In genomic region chr1:58929667-58930325, GRCh38 we compare ENCODE assay signal across 11 cellular contexts.
DNase-seq lines count a peak whose midpoint lies in the region; ATAC-seq and TF ChIP-seq lines count a peak whose summit lies in the region.
"Had no signal": no experiment of that assay in that cellular context is flagged by ENCODE, and none has a peak within 500 bp of the region (broad histone marks: within the 10 kb centered on the region; RNA-seq: fewer than 3 reads in every experiment).

No MANE protein-coding gene starts in this region.

- H3K9me2 ChIP-seq in HCT116 (ENCODE audit: insufficient read depth), result no peaks in the 10 kb centered on the region

- CTCF ChIA-PET in HCT116 (lab: Charles Lee), result no interaction called here
- CTCF ChIA-PET in activated CD4-positive, alpha-beta T cell treated with anti-CD3 and anti-CD28 coated beads, Interleukin-2, amount 10 ng/mL, durations not matched to agents 7 days and 5 days (lab: Charles Lee), result interaction anchor here (1.0 to 1.7 kb wide), 3 partner anchors 12 to 18 kb away, joined by 3 to 4 read pairs (median 3); no protein-coding TSS in a partner anchor

- H3K9me3 ChIP-seq in HCT116 (ENCODE audit: control insufficient read depth in 1 of 2, insufficient read depth in 1 of 2, low read depth in 1 of 2, low read length in 2 of 2), result no peaks in the 10 kb centered on the region

- no TSS peak for BruUV-seq in HCT116 (replicated peaks; lab: Mats Ljungman, UMichigan)

- no peaks in the 10 kb centered on the region for H3K27me3 Mint-ChIP-seq in activated CD4-positive, alpha-beta T cell treated with anti-CD3 and anti-CD28 coated beads, Interleukin-2, amount 10 ng/mL, durations not matched to agents 7 days and 5 days
- H3K27me3 Mint-ChIP-seq: central memory CD8-positive, alpha-beta T cell had no signal

- H3K9me3 Mint-ChIP-seq in activated CD4-positive, alpha-beta T cell treated with anti-CD3 and anti-CD28 coated beads, Interleukin-2, amount 10 ng/mL, durations not matched to agents 7 days and 5 days, result peaks cover 7% of the 10 kb centered on the region
- H3K9me3 Mint-ChIP-seq: central memory CD8-positive, alpha-beta T cell had no signal

- peaks cover 60% of the 10 kb centered on the region for H3K4me1 Mint-ChIP-seq in activated CD4-positive, alpha-beta T cell treated with anti-CD3 and anti-CD28 coated beads, Interleukin-2, amount 10 ng/mL, durations not matched to agents 7 days and 5 days

- no peak overlapping the region for H3K27ac ChIP-seq in HCT116 (ENCODE audit: low read depth, low read length)

- no peak overlapping the region for H3K9ac ChIP-seq in HCT116 (ENCODE audit: low read length)

- H3K79me2 ChIP-seq in HCT116 (ENCODE audit: insufficient read depth, low read length), result no peaks in the 10 kb centered on the region

- H3K4me3 Mint-ChIP-seq in activated CD4-positive, alpha-beta T cell treated with anti-CD3 and anti-CD28 coated beads, Interleukin-2, amount 10 ng/mL, durations not matched to agents 7 days and 5 days, result no peak overlapping the region
- H3K4me3 Mint-ChIP-seq: central memory CD8-positive, alpha-beta T cell had no signal

- H3K27ac Mint-ChIP-seq in activated CD4-positive, alpha-beta T cell treated with anti-CD3 and anti-CD28 coated beads, Interleukin-2, amount 10 ng/mL, durations not matched to agents 7 days and 5 days, result peak overlapping the region; percentile 12

- peaks cover 21 to 40% of the 10 kb centered on the region in 2 experiments for H3K4me1 ChIP-seq in HCT116 (ENCODE audit: control insufficient read depth in 1 of 2, insufficient read depth in 2 of 2, low read length in 2 of 2)

- no peaks in the 10 kb centered on the region for H3K36me3 ChIP-seq in HCT116 (ENCODE audit: control insufficient read depth in 1 of 2, insufficient read depth in 2 of 2, low read length in 2 of 2)

- no peak for TF ChIP-seq POLR2A in HCT116 (IDR thresholded peaks at IDR 0.05; ENCODE audit: borderline replicate concordance, extremely low read depth, insufficient read depth, insufficient read length)

- peak overlapping the region; percentile 51 for H3K4me2 ChIP-seq in HCT116 (ENCODE audit: low read length)

- peaks cover 19% of the 10 kb centered on the region; the same call in 1 of the 2 replicates for H3K27me3 ChIP-seq in HCT116 (ENCODE audit: insufficient read depth, low read length)

- H3K36me3 Mint-ChIP-seq in activated CD4-positive, alpha-beta T cell treated with anti-CD3 and anti-CD28 coated beads, Interleukin-2, amount 10 ng/mL, durations not matched to agents 7 days and 5 days (ENCODE audit: low read depth), result peaks cover 2% of the 10 kb centered on the region
- H3K36me3 Mint-ChIP-seq: CD4-positive, alpha-beta memory T cell had no signal

- no peak for TF ChIP-seq RAD21 in HCT116 (IDR thresholded peaks at IDR 0.05; ENCODE audit: low read depth)

- RAD21 ChIA-PET in HCT116 (lab: Charles Lee; ENCODE audit: low non-redundant PET in 1 of 2, low total read pairs in 2 of 2, uncharacterized antibody in 2 of 2, unreplicated experiment in 2 of 2), result no interaction called here

- TF ChIP-seq CTCF in HCT116 (IDR thresholded peaks at IDR 0.05 in 2 of 3, conservative IDR thresholded peaks at IDR 0.05 in 1 of 3; ENCODE audit: borderline replicate concordance in 1 of 3, insufficient read depth in 1 of 3, low read depth in 2 of 3, low read length in 2 of 3), result no peak

- H3K4me3 ChIP-seq in HCT116 (replicated peaks in 1 of 2; ENCODE audit: low read depth in 1 of 2, low read length in 2 of 2), result no peak overlapping the region

- DNase-seq in HCT116 (ENCODE audit: low read depth, low spot score), result no peak
- DNase-seq in activated CD4-positive, alpha-beta T cell treated with anti-CD3 and anti-CD28 coated beads, Interleukin-2, amount 10 ng/mL, durations not matched to agents 7 days and 5 days, result peak; percentile 55
- DNase-seq in central memory CD4-positive, alpha-beta T cell, result peak; percentile 61
- DNase-seq in stimulated activated CD4-positive, alpha-beta T cell treated with anti-CD3 and anti-CD28 coated beads, Interleukin-15, amount 100 ng/mL, for 1 hour (ENCODE audit: low read depth in 1 of 2, low spot score in 1 of 2), result peak; percentile 49 to 52
- DNase-seq in kidney glomerular epithelial cell (lab: John Stamatoyannopoulos, UW), result no peak
- DNase-seq: SHP77 treated with DMSO at 0.1 percent for 48 hours had no signal

- POLR2A ChIA-PET in HCT116 (lab: Charles Lee), result no interaction called here
- POLR2A ChIA-PET in activated CD4-positive, alpha-beta T cell treated with anti-CD3 and anti-CD28 coated beads, Interleukin-2, amount 10 ng/mL, durations not matched to agents 7 days and 5 days (lab: Charles Lee), result no interaction called here

- H4K20me1 ChIP-seq in HCT116 (ENCODE audit: insufficient read depth), result no peaks in the 10 kb centered on the region

- intact Hi-C loops in HCT116 (cut with micrococcal nuclease), result no loop called here

- no peak overlapping the region for H2AFZ ChIP-seq in HCT116 (ENCODE audit: low read depth, low read length, poor library complexity, severe bottlenecking)

- ATAC-seq in HCT116 (peak; percentile 66), HG03196 (IDR thresholded peaks at IDR 0.05; ENCODE audit: unreplicated experiment) (no peak), GM21723 (IDR thresholded peaks at IDR 0.05; ENCODE audit: unreplicated experiment) (no peak), HG02981 (IDR thresholded peaks at IDR 0.05; ENCODE audit: unreplicated experiment) (no peak)

TF ChIP-seq in HCT116, 20 proteins besides CTCF, POLR2A, EP300 and RAD21 (continues in another document):
- TF ChIP-seq ZFX (IDR thresholded peaks at IDR 0.05), result no peak
- 0 out of 2 replicates have a peak, but pooled peaks have one; percentile 41 for TF ChIP-seq CBX3 (IDR thresholded peaks at IDR 0.05; ENCODE audit: low read depth)
- TF ChIP-seq EZH2 (IDR thresholded peaks at IDR 0.05), result no peak
- no peak for TF ChIP-seq EZH2phosphoT487 (IDR thresholded peaks at IDR 0.05; ENCODE audit: borderline replicate concordance)
- peak; percentile 32 for TF ChIP-seq SP1 (IDR thresholded peaks at IDR 0.05; ENCODE audit: low read depth)
- TF ChIP-seq JUND (IDR thresholded peaks at IDR 0.05), result no peak
- TF ChIP-seq, protein P1, sequence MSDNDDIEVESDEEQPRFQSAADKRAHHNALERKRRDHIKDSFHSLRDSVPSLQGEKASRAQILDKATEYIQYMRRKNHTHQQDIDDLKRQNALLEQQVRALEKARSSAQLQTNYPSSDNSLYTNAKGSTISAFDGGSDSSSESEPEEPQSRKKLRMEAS (IDR thresholded peaks at IDR 0.05), result no peak
- TF ChIP-seq SRF (IDR thresholded peaks at IDR 0.05; ENCODE audit: low read depth), result no peak
- TF ChIP-seq ZNF274 (IDR thresholded peaks at IDR 0.05; ENCODE audit: low read depth, low read length), result no peak
- no peak for TF ChIP-seq TCF7L2 (IDR thresholded peaks at IDR 0.05; ENCODE audit: borderline replicate concordance, extremely low read depth, insufficient read depth, insufficient read length)
- TF ChIP-seq, protein P2, sequence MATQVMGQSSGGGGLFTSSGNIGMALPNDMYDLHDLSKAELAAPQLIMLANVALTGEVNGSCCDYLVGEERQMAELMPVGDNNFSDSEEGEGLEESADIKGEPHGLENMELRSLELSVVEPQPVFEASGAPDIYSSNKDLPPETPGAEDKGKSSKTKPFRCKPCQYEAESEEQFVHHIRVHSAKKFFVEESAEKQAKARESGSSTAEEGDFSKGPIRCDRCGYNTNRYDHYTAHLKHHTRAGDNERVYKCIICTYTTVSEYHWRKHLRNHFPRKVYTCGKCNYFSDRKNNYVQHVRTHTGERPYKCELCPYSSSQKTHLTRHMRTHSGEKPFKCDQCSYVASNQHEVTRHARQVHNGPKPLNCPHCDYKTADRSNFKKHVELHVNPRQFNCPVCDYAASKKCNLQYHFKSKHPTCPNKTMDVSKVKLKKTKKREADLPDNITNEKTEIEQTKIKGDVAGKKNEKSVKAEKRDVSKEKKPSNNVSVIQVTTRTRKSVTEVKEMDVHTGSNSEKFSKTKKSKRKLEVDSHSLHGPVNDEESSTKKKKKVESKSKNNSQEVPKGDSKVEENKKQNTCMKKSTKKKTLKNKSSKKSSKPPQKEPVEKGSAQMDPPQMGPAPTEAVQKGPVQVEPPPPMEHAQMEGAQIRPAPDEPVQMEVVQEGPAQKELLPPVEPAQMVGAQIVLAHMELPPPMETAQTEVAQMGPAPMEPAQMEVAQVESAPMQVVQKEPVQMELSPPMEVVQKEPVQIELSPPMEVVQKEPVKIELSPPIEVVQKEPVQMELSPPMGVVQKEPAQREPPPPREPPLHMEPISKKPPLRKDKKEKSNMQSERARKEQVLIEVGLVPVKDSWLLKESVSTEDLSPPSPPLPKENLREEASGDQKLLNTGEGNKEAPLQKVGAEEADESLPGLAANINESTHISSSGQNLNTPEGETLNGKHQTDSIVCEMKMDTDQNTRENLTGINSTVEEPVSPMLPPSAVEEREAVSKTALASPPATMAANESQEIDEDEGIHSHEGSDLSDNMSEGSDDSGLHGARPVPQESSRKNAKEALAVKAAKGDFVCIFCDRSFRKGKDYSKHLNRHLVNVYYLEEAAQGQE (IDR thresholded peaks at IDR 0.05; ENCODE audit: low read depth), result no peak
- TF ChIP-seq SIN3A (IDR thresholded peaks at IDR 0.05; ENCODE audit: low read depth), result no peak
- peak; percentile 82 for TF ChIP-seq EGR1 (IDR thresholded peaks at IDR 0.05; ENCODE audit: low read depth)
- no peak for TF ChIP-seq POLR2AphosphoS5 (IDR thresholded peaks at IDR 0.05; ENCODE audit: low read depth, low read length)
- no peak for TF ChIP-seq ELF1 (IDR thresholded peaks at IDR 0.05; ENCODE audit: borderline replicate concordance, low read depth)
- TF ChIP-seq FOSL1 (IDR thresholded peaks at IDR 0.05; ENCODE audit: low read depth), result peak; percentile 47; the same call in 1 of the 2 replicates
- TF ChIP-seq CEBPB (IDR thresholded peaks at IDR 0.05; ENCODE audit: low read depth), result no peak
- no peak for TF ChIP-seq YY1 (IDR thresholded peaks at IDR 0.05; ENCODE audit: extremely low read depth, insufficient replicate concordance, low read depth, low read length)

Comparison
In these comparisons a context has a peak if more than half of its experiments do, and no peak if none do; other contexts are left out.
1. DNase-seq: peak in activated CD4-positive, alpha-beta T cell treated with anti-CD3 and anti-CD28 coated beads, Interleukin-2, amount 10 ng/mL, durations not matched to agents 7 days and 5 days (single experiment), central memory CD4-positive, alpha-beta T cell (single experiment) and stimulated activated CD4-positive, alpha-beta T cell treated with anti-CD3 and anti-CD28 coated beads, Interleukin-15, amount 100 ng/mL, for 1 hour (2 of 2); none in HCT116 (single experiment) and kidney glomerular epithelial cell (single experiment).